Comparison of ENCODE assay signal across 16 cellular contexts in genomic region chr5:180464603-180464970, GRCh38. TPM values are rescaled to one million over a fixed set of nuclear protein-coding genes. Genes with fewer than 3 reads are reported as not detected.
DNase-seq lines count a peak whose midpoint lies in the region; ATAC-seq and TF ChIP-seq lines count a peak whose summit lies in the region.
"Had no signal": no experiment of that assay in that cellular context is flagged by ENCODE, and none has a peak within 500 bp of the region (broad histone marks: within the 10 kb centered on the region; RNA-seq: fewer than 3 reads in every experiment).

No MANE protein-coding gene starts in this region.

- H3K36me3 Mint-ChIP-seq in activated CD8-positive, alpha-beta memory T cell treated with anti-CD3 and anti-CD28 coated beads, Interleukin-2, amount 10 ng/mL, durations not matched to agents 7 days and 5 days = no peaks in the 10 kb centered on the region
- H3K36me3 Mint-ChIP-seq: CD14-positive monocyte; CD8-positive, alpha-beta T cell had no signal

- H3K9me3 ChIP-seq in mucosa of descending colon = no peaks in the 10 kb centered on the region

- no peaks in the 10 kb centered on the region for H3K27me3 Mint-ChIP-seq in activated CD8-positive, alpha-beta memory T cell treated with anti-CD3 and anti-CD28 coated beads, Interleukin-2, amount 10 ng/mL, durations not matched to agents 7 days and 5 days

- H3K27ac ChIP-seq in VCaP = peak overlapping the region; percentile 24; the same call in 1 of the 2 replicates
- H3K27ac ChIP-seq: 22Rv1, BLaER1 had no signal

- no peak overlapping the region for H3K4me3 Mint-ChIP-seq in activated CD8-positive, alpha-beta memory T cell treated with anti-CD3 and anti-CD28 coated beads, Interleukin-2, amount 10 ng/mL, durations not matched to agents 7 days and 5 days
- H3K4me3 Mint-ChIP-seq: CD14-positive monocyte; CD8-positive, alpha-beta T cell; H9 had no signal

- H3K36me3 ChIP-seq in mucosa of descending colon (ENCODE audit: low read depth) = no peaks in the 10 kb centered on the region
- H3K36me3 ChIP-seq: BLaER1 had no signal

- CTCF ChIA-PET in activated CD8-positive, alpha-beta memory T cell treated with anti-CD3 and anti-CD28 coated beads, Interleukin-2, amount 10 ng/mL, durations not matched to agents 7 days and 5 days (lab: Charles Lee) = no interaction called here

- intact Hi-C loops in mucosa of descending colon (cut with DNase I, micrococcal nuclease) = loop anchor here in 1 of 2 donors (10.0 kb wide), 1 partner anchor 170 kb away; the partner anchor contains the start of gene MAPK9

- DNase-seq in activated CD8-positive, alpha-beta memory T cell treated with anti-CD3 and anti-CD28 coated beads for 24 hours = peak; percentile 26
- DNase-seq in activated CD8-positive, alpha-beta memory T cell treated with anti-CD3 and anti-CD28 coated beads, Interleukin-2, amount 10 ng/mL, durations not matched to agents 7 days and 5 days = no peak
- no peak for DNase-seq in mucosa of descending colon
- no peak for DNase-seq in activated CD4-positive, alpha-beta T cell treated with anti-CD3 and anti-CD28 coated beads for 1 hour
- DNase-seq in T-helper 2 cell = no peak
- no peak for DNase-seq in SHP77 treated with DMSO at 0.1 percent for 48 hours (lab: John Stamatoyannopoulos, UW)
- DNase-seq: Calu3; CD8-positive, alpha-beta T cell; DMS79 treated with DMSO at 0.1 percent for 48 hours; GF-D8; GOT3; H9 had no signal

- no peak overlapping the region for H3K27ac Mint-ChIP-seq in activated CD8-positive, alpha-beta memory T cell treated with anti-CD3 and anti-CD28 coated beads, Interleukin-2, amount 10 ng/mL, durations not matched to agents 7 days and 5 days
- H3K27ac Mint-ChIP-seq: CD8-positive, alpha-beta T cell; H9 had no signal

- TF ChIP-seq CTCF in VCaP (conservative IDR thresholded peaks at IDR 0.05) (no peak), mucosa of descending colon (IDR thresholded peaks at IDR 0.05) (no peak)

- no peak overlapping the region for H3K4me3 ChIP-seq in mucosa of descending colon
- H3K4me3 ChIP-seq: BLaER1 had no signal

- no peaks in the 10 kb centered on the region for H3K9me3 Mint-ChIP-seq in activated CD8-positive, alpha-beta memory T cell treated with anti-CD3 and anti-CD28 coated beads, Interleukin-2, amount 10 ng/mL, durations not matched to agents 7 days and 5 days (ENCODE audit: low read depth)
- H3K9me3 Mint-ChIP-seq: CD8-positive, alpha-beta T cell had no signal

- H3K4me1 ChIP-seq in mucosa of descending colon (ENCODE audit: low read depth) = peaks cover 11% of the 10 kb centered on the region
- H3K4me1 ChIP-seq: BLaER1 had no signal

- H3K4me1 Mint-ChIP-seq in activated CD8-positive, alpha-beta memory T cell treated with anti-CD3 and anti-CD28 coated beads, Interleukin-2, amount 10 ng/mL, durations not matched to agents 7 days and 5 days = no peaks in the 10 kb centered on the region
- H3K4me1 Mint-ChIP-seq: CD14-positive monocyte, H9 had no signal

- ATAC-seq in activated CD8-positive, alpha-beta memory T cell treated with anti-CD3 and anti-CD28 coated beads, Interleukin-2, amount 10 ng/mL, durations not matched to agents 7 days and 5 days = no peak
- ATAC-seq in mucosa of descending colon = peak; percentile 57
- ATAC-seq: CD8-positive, alpha-beta T cell had no signal

RNA-seq across cellular contexts. Expression of gene CNOT6, which starts 29.6 kb away (rescaled TPM):
- total RNA-seq in activated CD8-positive, alpha-beta memory T cell treated with anti-CD3 and anti-CD28 coated beads, Interleukin-2, amount 10 ng/mL, durations not matched to agents 7 days and 5 days = 10 to 100 TPM; 39.7 to 44.4 TPM
- 10 to 100 TPM; 20.9 to 33.7 (median 25.2) TPM for total RNA-seq in mucosa of descending colon
